ENCODE assay signal across 2 cellular contexts in genomic region chr15:75625542-75626347, GRCh38.
TF ChIP-seq lines count a peak whose summit lies in the region.

SNUPN (minus strand) TSS chr15:75625725; CDS start chr15:75621051, 4,674 bp downstream.

TF ChIP-seq in HCT116, 20 proteins besides CTCF, POLR2A, EP300 and RAD21 (continued from another document):
- TF ChIP-seq MAX (IDR thresholded peaks at IDR 0.05) (peak; percentile 88), ELF1 (IDR thresholded peaks at IDR 0.05; ENCODE audit: borderline replicate concordance, low read depth) (peak; percentile 64; the same call in 1 of the 2 replicates), JUND (IDR thresholded peaks at IDR 0.05) (no peak), EZH2phosphoT487 (IDR thresholded peaks at IDR 0.05; ENCODE audit: borderline replicate concordance) (no peak), REST (IDR thresholded peaks at IDR 0.05; ENCODE audit: low read depth) (no peak), TCF7L2 (IDR thresholded peaks at IDR 0.05; ENCODE audit: borderline replicate concordance, extremely low read depth, insufficient read depth, insufficient read length) (no peak), SP1 (IDR thresholded peaks at IDR 0.05; ENCODE audit: low read depth) (peak; percentile 91), EGR1 (IDR thresholded peaks at IDR 0.05; ENCODE audit: low read depth) (no peak), FOSL1 (IDR thresholded peaks at IDR 0.05; ENCODE audit: low read depth) (no peak), POLR2AphosphoS5 (IDR thresholded peaks at IDR 0.05; ENCODE audit: low read depth, low read length) (peak; percentile 84), ZFX (IDR thresholded peaks at IDR 0.05) (peak; percentile 89), ZBTB33 (IDR thresholded peaks at IDR 0.05; ENCODE audit: extremely low read depth, insufficient replicate concordance, low read length) (no peak), ZNF274 (IDR thresholded peaks at IDR 0.05; ENCODE audit: low read depth, low read length) (no peak), YY1 (IDR thresholded peaks at IDR 0.05; ENCODE audit: extremely low read depth, insufficient replicate concordance, low read depth, low read length) (peak; percentile 4), SIN3A (IDR thresholded peaks at IDR 0.05; ENCODE audit: low read depth) (peak; percentile 87; the same call in 1 of the 2 replicates), SRF (IDR thresholded peaks at IDR 0.05; ENCODE audit: low read depth) (no peak), EZH2 (IDR thresholded peaks at IDR 0.05) (no peak), ATF3 (IDR thresholded peaks at IDR 0.05) (no peak)

TF ChIP-seq in SK-N-SH, 30 proteins besides CTCF, POLR2A, EP300 and RAD21:
- no peak for TF ChIP-seq REST (IDR thresholded peaks at IDR 0.05; ENCODE audit: low read depth, low read length)
- TF ChIP-seq MXI1 (IDR thresholded peaks at IDR 0.05; ENCODE audit: low read depth, low read length), result 0 out of 2 replicates have a peak, but pooled peaks have one; percentile 8
- TF ChIP-seq TEAD4 (IDR thresholded peaks at IDR 0.05; ENCODE audit: borderline replicate concordance, insufficient read depth), result 0 out of 2 replicates have a peak, but pooled peaks have one; percentile 7
- no peak for TF ChIP-seq GATA2 (CRISPR knock-in tag; IDR thresholded peaks at IDR 0.05)
- TF ChIP-seq PBX3 (IDR thresholded peaks at IDR 0.05), result peak; percentile 40; the same call in 1 of the 2 replicates
- TF ChIP-seq YY1 (IDR thresholded peaks at IDR 0.05; ENCODE audit: low read depth), result no peak
- TF ChIP-seq SIN3A (IDR thresholded peaks at IDR 0.05; ENCODE audit: borderline replicate concordance, low read depth, low read length), result peak; percentile 73; the same call in 1 of the 2 replicates
- TF ChIP-seq JUND (IDR thresholded peaks at IDR 0.05), result no peak
- peak; percentile 89 for TF ChIP-seq ELF1 (IDR thresholded peaks at IDR 0.05)
- TF ChIP-seq NRF1 (IDR thresholded peaks at IDR 0.05; ENCODE audit: low read depth, low read length), result no peak
- TF ChIP-seq USF2 (IDR thresholded peaks at IDR 0.05; ENCODE audit: borderline replicate concordance, low read depth, low read length), result no peak
- TF ChIP-seq FOXM1 (IDR thresholded peaks at IDR 0.05; ENCODE audit: low read depth), result no peak
- TF ChIP-seq TCF12 (IDR thresholded peaks at IDR 0.05), result peak; percentile 41; the same call in 1 of the 2 replicates
- TF ChIP-seq MEF2A (IDR thresholded peaks at IDR 0.05; ENCODE audit: borderline replicate concordance, low read depth), result no peak
- no peak for TF ChIP-seq SMC3 (IDR thresholded peaks at IDR 0.05; ENCODE audit: low read depth, low read length)
- TF ChIP-seq RCOR1 (IDR thresholded peaks at IDR 0.05; ENCODE audit: low read length), result peak; percentile 50; the same call in 1 of the 2 replicates
- no peak for TF ChIP-seq IRF3 (IDR thresholded peaks at IDR 0.05; ENCODE audit: low read depth, low read length)
- TF ChIP-seq NFIC (IDR thresholded peaks at IDR 0.05; ENCODE audit: borderline replicate concordance), result no peak; the same call in 1 of the 2 replicates
- no peak for TF ChIP-seq RFX5 (IDR thresholded peaks at IDR 0.05; ENCODE audit: low read length)
- peak; percentile 85 for TF ChIP-seq POLR2AphosphoS5 (IDR thresholded peaks at IDR 0.05; ENCODE audit: low read depth, low read length)
- TF ChIP-seq USF1 (IDR thresholded peaks at IDR 0.05; ENCODE audit: borderline replicate concordance, low read depth), result peak; percentile 28; the same call in 1 of the 2 replicates
- no peak for TF ChIP-seq FOSL2 (IDR thresholded peaks at IDR 0.05; ENCODE audit: borderline replicate concordance, low read depth)
- no peak for TF ChIP-seq RXRA (IDR thresholded peaks at IDR 0.05; ENCODE audit: borderline replicate concordance, low read depth)
- no peak; the same call in 1 of the 2 replicates for TF ChIP-seq TAF1 (IDR thresholded peaks at IDR 0.05; ENCODE audit: borderline replicate concordance, low read depth, low read length)
- peak; percentile 79 for TF ChIP-seq GABPA (IDR thresholded peaks at IDR 0.05; ENCODE audit: low read depth)
- no peak for TF ChIP-seq FOXJ3 (CRISPR knock-in tag; IDR thresholded peaks at IDR 0.05)
- TF ChIP-seq EZH2phosphoT487 (IDR thresholded peaks at IDR 0.05; ENCODE audit: borderline replicate concordance, low read depth), result no peak
- TF ChIP-seq MAX (IDR thresholded peaks at IDR 0.05; ENCODE audit: low read depth), result peak; percentile 86
- TF ChIP-seq CHD2 (IDR thresholded peaks at IDR 0.05; ENCODE audit: low read length, partially characterized antibody), result peak; percentile 77
- no peak for TF ChIP-seq ZBTB33 (IDR thresholded peaks at IDR 0.05; ENCODE audit: borderline replicate concordance, low read depth)
